21 cellular contexts compared by ENCODE assay signal in genomic region chr7:2568521-2569223, GRCh38.
"Had no signal": no experiment of that assay in that cellular context is flagged by ENCODE, and none has a peak within 500 bp of the region (broad histone marks: within the 10 kb centered on the region; RNA-seq: fewer than 3 reads in every experiment).

No MANE protein-coding gene starts in this region.

- H3K4me1 ChIP-seq: parathyroid adenoma, prostate gland had no signal

- H3K27me3 ChIP-seq: dorsolateral prefrontal cortex, esophagus muscularis mucosa, heart right ventricle, right atrium auricular region, sigmoid colon, stomach, thyroid gland had no signal

- DNase-seq: central memory CD4-positive, alpha-beta T cell; dorsolateral prefrontal cortex; effector CD4-positive, alpha-beta T cell; foreskin melanocyte; glutamatergic neuron; heart right ventricle; hippocampal formation; kidney glomerular epithelial cell; mesendoderm; sigmoid colon; stimulated activated CD4-positive, alpha-beta T cell treated with anti-CD3 and anti-CD28 coated beads, Interleukin-2, amount 100 ng/mL, for 24 hours; stimulated activated CD4-positive, alpha-beta T cell treated with anti-CD3 and anti-CD28 coated beads, Interleukin-4, amount 100 ng/mL, for 24 hours; stimulated activated naive CD4-positive, alpha-beta T cell treated with Interleukin-2 at 50 U/mL for 16 hours; stomach; thyroid gland had no signal

- H3K9me3 ChIP-seq: esophagus muscularis mucosa, heart right ventricle, prostate gland, right atrium auricular region, sigmoid colon, stomach, thyroid gland had no signal

- H2AFZ ChIP-seq: parathyroid adenoma had no signal

- H3K9ac ChIP-seq: parathyroid adenoma had no signal

- ATAC-seq: stimulated activated effector memory CD8-positive, alpha-beta T cell treated with anti-CD3 and anti-CD28 coated beads, Interleukin-12 subunit alpha, Interleukin-12 subunit beta, amount 100 ng/mL, for 72 hours had no signal

- H3K27ac ChIP-seq: epithelial cell of prostate, esophagus muscularis mucosa, heart right ventricle, parathyroid adenoma, prostate gland, right atrium auricular region, sigmoid colon, stomach, thyroid gland had no signal

- H3K36me3 ChIP-seq: prostate gland had no signal

- H3K4me3 ChIP-seq: esophagus muscularis mucosa, heart right ventricle, prostate gland, right atrium auricular region, sigmoid colon, stomach, thyroid gland had no signal
